ENCODE assay signal across 19 cellular contexts in genomic region chr21:38208118-38208517, GRCh38. TPM values are rescaled to one million over a fixed set of nuclear protein-coding genes. Genes with fewer than 3 reads are reported as not detected.
"Had no signal": no experiment of that assay in that cellular context is flagged by ENCODE, and none has a peak within 500 bp of the region (broad histone marks: within the 10 kb centered on the region; RNA-seq: fewer than 3 reads in every experiment).

No MANE protein-coding gene starts in this region.

- DNase-seq: activated CD4-positive, alpha-beta T cell treated with anti-CD3 and anti-CD28 coated beads for 4 hours; activated naive CD4-positive, alpha-beta T cell treated with anti-CD3 and anti-CD28 coated beads, Interleukin-2, amount 10 ng/mL, durations not matched to agents 7 days and 5 days; amniotic stem cell; hippocampal formation; left ventricle myocardium superior; naive thymus-derived CD8-positive, alpha-beta T cell; nucleus accumbens; stimulated activated CD4-positive, alpha-beta T cell treated with anti-CD3 and anti-CD28 coated beads, Interleukin-4, amount 100 ng/mL, for 4 hours; stimulated activated naive CD8-positive, alpha-beta T cell treated with anti-CD3 and anti-CD28 coated beads, Interleukin-15, Interleukin-2, amounts not matched to agents 100 U/mL and 50 U/mL, for 24 hours; T-helper 9 cell; transverse colon had no signal

- H3K9me3 ChIP-seq: transverse colon, vagina had no signal

- H3K4me1 Mint-ChIP-seq: memory B cell had no signal

- H3K4me3 Mint-ChIP-seq: activated naive CD4-positive, alpha-beta T cell treated with anti-CD3 and anti-CD28 coated beads, Interleukin-2, amount 10 ng/mL, durations not matched to agents 7 days and 5 days; memory B cell; naive thymus-derived CD8-positive, alpha-beta T cell had no signal

- H3K27me3 ChIP-seq: right atrium auricular region, vagina had no signal

- H3K36me3 Mint-ChIP-seq: activated naive CD4-positive, alpha-beta T cell treated with anti-CD3 and anti-CD28 coated beads, Interleukin-2, amount 10 ng/mL, durations not matched to agents 7 days and 5 days; naive thymus-derived CD8-positive, alpha-beta T cell; T-cell had no signal

- H3K36me3 ChIP-seq: esophagus muscularis mucosa, right atrium auricular region, transverse colon, vagina had no signal

- ATAC-seq: left ventricle myocardium superior; naive thymus-derived CD8-positive, alpha-beta T cell; stimulated activated naive CD8-positive, alpha-beta T cell treated with anti-CD3 and anti-CD28 coated beads, Interleukin-15, Interleukin-2, amounts not matched to agents 100 U/mL and 50 U/mL, for 24 hours had no signal

- H3K27ac Mint-ChIP-seq: activated naive CD4-positive, alpha-beta T cell treated with anti-CD3 and anti-CD28 coated beads, Interleukin-2, amount 10 ng/mL, durations not matched to agents 7 days and 5 days; activated T-helper 2 cell treated with anti-CD3 and anti-CD28 coated beads, Interferon-gamma antibody, Interleukin-2, Interleukin-4, amounts not matched to agents 10 μg/mL and 5 μg/mL and 100 μg/mL, durations not matched to agents 14 hours and 24 hours and 36 hours; memory B cell had no signal

- H3K4me1 ChIP-seq: esophagus muscularis mucosa, right atrium auricular region, transverse colon, vagina had no signal

- H3K27ac ChIP-seq: esophagus muscularis mucosa, right atrium auricular region, skin epidermis, transverse colon, vagina, VCaP had no signal

- H3K9me3 Mint-ChIP-seq: activated naive CD4-positive, alpha-beta T cell treated with anti-CD3 and anti-CD28 coated beads, Interleukin-2, amount 10 ng/mL, durations not matched to agents 7 days and 5 days; activated T-helper 2 cell treated with anti-CD3 and anti-CD28 coated beads, Interferon-gamma antibody, Interleukin-2, Interleukin-4, amounts not matched to agents 10 μg/mL and 5 μg/mL and 100 μg/mL, durations not matched to agents 14 hours and 24 hours and 36 hours; T-cell had no signal

- H3K4me3 ChIP-seq: esophagus muscularis mucosa, right atrium auricular region, skin epidermis, transverse colon, vagina had no signal

RNA-seq across cellular contexts. Expression of gene KCNJ15, which starts 48.7 kb away (rescaled TPM):
- total RNA-seq: naive thymus-derived CD8-positive, alpha-beta T cell had no signal
